ENCODE assay signal across 18 cellular contexts in the genomic region with DNA sequence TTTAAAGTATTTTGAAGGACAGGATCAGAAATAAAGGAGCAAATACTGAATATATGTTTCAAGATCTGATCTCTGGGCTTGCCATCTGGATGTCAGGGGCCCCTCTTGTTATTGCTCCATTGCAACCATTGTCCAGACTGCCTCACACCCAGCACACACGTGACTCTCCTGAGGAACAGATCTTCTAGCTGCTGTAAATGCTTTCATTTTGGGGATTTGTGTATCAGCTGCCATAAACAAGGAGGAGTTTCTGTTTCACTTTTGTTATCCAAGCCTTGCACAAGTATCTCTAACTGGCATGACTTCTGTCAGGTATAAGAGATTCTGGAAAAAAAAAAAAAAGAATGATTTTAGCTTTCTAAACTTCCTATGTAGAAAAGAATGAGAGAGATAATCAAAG.
DNase-seq lines count a peak whose midpoint lies in the region; ATAC-seq and TF ChIP-seq lines count a peak whose summit lies in the region.
"Had no signal": no experiment of that assay in that cellular context is flagged by ENCODE, and none has a peak within 500 bp of the region (broad histone marks: within the 10 kb centered on the region; RNA-seq: fewer than 3 reads in every experiment).

No MANE protein-coding gene starts in this region.

- H3K4me3 Mint-ChIP-seq in osteocyte (ENCODE audit: unreplicated experiment): no peak overlapping the region
- H3K4me3 Mint-ChIP-seq: CD4-positive, alpha-beta T cell; HFFc6; T-helper 17 cell had no signal

- no peak for ATAC-seq in HG02970 (IDR thresholded peaks at IDR 0.05; ENCODE audit: low FRiP score, unreplicated experiment)
- ATAC-seq: T-helper 17 cell had no signal

- no peaks in the 10 kb centered on the region for H3K27me3 Mint-ChIP-seq in osteocyte (ENCODE audit: unreplicated experiment)
- H3K27me3 Mint-ChIP-seq: CD4-positive, alpha-beta T cell; T-helper 17 cell had no signal

- DNase-seq in DMS53 (lab: John Stamatoyannopoulos, UW) (peak; percentile 4), DMS53 treated with DMSO at 0.1 percent for 48 hours (lab: John Stamatoyannopoulos, UW; ENCODE audit: unreplicated experiment) (no peak), H4 (ENCODE audit: low spot score) (peak; percentile 38), NCI-H69 (lab: John Stamatoyannopoulos, UW) (peak; percentile 72), UCSD-AML1 (lab: John Stamatoyannopoulos, UW; ENCODE audit: unreplicated experiment) (peak; percentile 0), osteocyte (ENCODE audit: extremely low spot score, unreplicated experiment) (no peak), AG08395 (ENCODE audit: low spot score) (no peak)
- DNase-seq: CD4-positive, alpha-beta T cell; DMS79; H7; HFFc6; NCI-H1048; NCI-H146; NCI-H2029 treated with DMSO at 0.1 percent for 48 hours; NCI-H2227 treated with DMSO at 0.1 percent for 48 hours; NCI-H524 treated with DMSO at 0.1 percent for 48 hours; T-helper 17 cell had no signal

- H3K27ac Mint-ChIP-seq in osteocyte (ENCODE audit: unreplicated experiment): no peak overlapping the region
- H3K27ac Mint-ChIP-seq: CD4-positive, alpha-beta T cell; HFFc6; T-helper 17 cell had no signal

- no peaks in the 10 kb centered on the region for H3K9me3 Mint-ChIP-seq in osteocyte (ENCODE audit: unreplicated experiment)

- no peaks in the 10 kb centered on the region for H3K4me1 Mint-ChIP-seq in osteocyte (ENCODE audit: unreplicated experiment)
- H3K4me1 Mint-ChIP-seq: T-helper 17 cell had no signal

- TF ChIP-seq CTCF in osteocyte (IDR thresholded peaks at IDR 0.05): no peak

- H3K36me3 Mint-ChIP-seq in osteocyte (ENCODE audit: unreplicated experiment): no peaks in the 10 kb centered on the region

Comparison
In these comparisons a context has a peak if more than half of its experiments do, and no peak if none do; other contexts are left out.
1. DNase-seq: peak in DMS53 (single experiment), H4 (single experiment), NCI-H69 (single experiment) and UCSD-AML1 (single experiment); none in DMS53 treated with DMSO at 0.1 percent for 48 hours (single experiment), osteocyte (single experiment) and AG08395 (single experiment).